ENCODE assay signal across 8 cellular contexts in the genomic region with DNA sequence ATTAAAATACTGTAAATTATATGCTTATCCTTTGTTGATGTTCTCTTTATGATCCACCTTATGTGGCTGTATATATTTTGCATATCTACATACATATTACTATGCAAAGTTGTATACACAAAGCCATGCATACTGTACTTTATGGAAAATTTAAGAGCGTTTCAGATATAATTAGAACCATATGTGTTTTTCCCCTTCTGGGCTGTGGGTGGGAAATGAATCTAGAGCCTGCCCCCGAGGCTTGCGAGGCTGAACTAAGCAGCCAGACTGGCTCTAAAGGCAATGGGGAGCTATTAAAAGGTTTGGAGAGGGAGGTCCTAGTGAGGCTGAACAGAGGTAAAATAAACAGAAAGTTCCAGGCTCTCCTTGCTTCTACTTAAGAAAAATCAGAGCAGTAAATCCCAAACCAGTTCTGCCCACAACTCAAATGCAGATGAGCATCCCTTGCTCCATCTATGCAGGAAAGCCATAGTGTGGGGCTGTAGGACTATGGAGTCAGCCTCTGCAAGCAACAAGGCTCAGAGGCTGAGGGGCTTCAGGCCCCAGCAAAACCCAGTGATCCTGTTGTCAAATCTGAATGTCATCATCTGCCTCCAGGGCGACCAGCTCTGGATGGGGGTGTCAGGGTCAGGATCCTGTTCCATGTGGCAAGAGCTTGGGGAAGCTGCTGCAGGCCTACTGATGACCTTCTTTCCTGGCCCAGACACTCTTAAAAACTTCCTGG. TPM values are rescaled to one million over a fixed set of nuclear protein-coding genes. Genes with fewer than 3 reads are reported as not detected.
DNase-seq lines count a peak whose midpoint lies in the region; ATAC-seq, FAIRE-seq and TF ChIP-seq lines count a peak whose summit lies in the region.

No MANE protein-coding gene starts in this region.

- peak; percentile 58 for FAIRE-seq in TTC549 (lab: Jason Lieb, UNC)

- peaks cover 51 to 59% (median 58%) of the 10 kb centered on the region in 3 donors for H3K4me1 ChIP-seq in skeletal muscle tissue (ENCODE audit: control insufficient read depth in 3 of 3, insufficient read depth in 3 of 3, low read length in 3 of 3)

- no peak for TF ChIP-seq CTCF in foreskin fibroblast (IDR thresholded peaks at IDR 0.05; ENCODE audit: low read depth, low read length)

- peak overlapping the region; percentile 71 to 84 (median 74) for H3K9ac ChIP-seq in skeletal muscle tissue (ENCODE audit: low read depth in 1 of 3, low read length in 3 of 3)

- peak overlapping the region; percentile 93 for H3K27ac ChIP-seq in skeletal muscle tissue (ENCODE audit: low read depth, low read length)

- no peak overlapping the region for H3K4me3 ChIP-seq in foreskin fibroblast (ENCODE audit: low read depth in 1 of 2, low read length in 2 of 2)
- peak overlapping the region; percentile 54 to 86 (median 73) for H3K4me3 ChIP-seq in skeletal muscle tissue (ENCODE audit: low read length in 3 of 3)

- no peak for ATAC-seq in HG02678 (IDR thresholded peaks at IDR 0.05; ENCODE audit: unreplicated experiment)
- no peak for ATAC-seq in HG03045 (IDR thresholded peaks at IDR 0.05; ENCODE audit: unreplicated experiment)

- H3K27me3 ChIP-seq in skeletal muscle tissue (ENCODE audit: control insufficient read depth in 3 of 3, insufficient read depth in 3 of 3, low read length in 3 of 3), result no peaks in the 10 kb centered on the region

- no peaks in the 10 kb centered on the region for H3K36me3 ChIP-seq in skeletal muscle tissue (ENCODE audit: control insufficient read depth in 3 of 3, insufficient read depth in 3 of 3, low read length in 3 of 3)

- DNase-seq in NCI-H82 (lab: John Stamatoyannopoulos, UW) (peak; percentile 31), NCI-H82 treated with DMSO at 0.1 percent for 48 hours (lab: John Stamatoyannopoulos, UW; ENCODE audit: unreplicated experiment) (no peak), foreskin fibroblast (peak; percentile 87 to 93), kidney tubule cell (ENCODE audit: low spot score) (no peak)

- no peaks in the 10 kb centered on the region for H3K9me3 ChIP-seq in skeletal muscle tissue (ENCODE audit: control insufficient read depth in 3 of 3, low read length in 3 of 3)

RNA-seq across cellular contexts. Expression of gene DDIT4, which starts 14.1 kb away (rescaled TPM):
- 87.2 TPM for total RNA-seq in skeletal muscle tissue

RNA-seq across cellular contexts. Expression of gene ASCC1, which starts 43.6 kb away (rescaled TPM):
- total RNA-seq in skeletal muscle tissue, result 21.4 TPM

RNA-seq across cellular contexts. Expression of gene ANAPC16, which starts 43.8 kb away (rescaled TPM):
- 58.5 TPM for total RNA-seq in skeletal muscle tissue

Comparison
In these comparisons a context has a peak if more than half of its experiments do, and no peak if none do; other contexts are left out.
1. DNase-seq: peak in NCI-H82 (single experiment) and foreskin fibroblast (2 of 2); none in NCI-H82 treated with DMSO at 0.1 percent for 48 hours (single experiment) and kidney tubule cell (single experiment).
2. H3K4me3 ChIP-seq: peak in skeletal muscle tissue (3 of 3); none in foreskin fibroblast (0 of 2).